ENCODE assay signal across 8 cellular contexts in genomic region chr4:38759077-38759789, GRCh38. TPM values are rescaled to one million over a fixed set of nuclear protein-coding genes. Genes with fewer than 3 reads are reported as not detected.
A peak's percentile ranks its signal among the peaks of the same experiment; 100 is the strongest.
DNase-seq lines count a peak whose midpoint lies in the region; ATAC-seq and TF ChIP-seq lines count a peak whose summit lies in the region.

No MANE protein-coding gene starts in this region.

- no peak for TF ChIP-seq POLR2A in erythroblast (IDR thresholded peaks at IDR 0.05; ENCODE audit: low read length)

- no peaks in the 10 kb centered on the region for H3K36me3 Mint-ChIP-seq in stimulated activated effector memory CD8-positive, alpha-beta T cell treated with anti-CD3 and anti-CD28 coated beads, Interleukin-12 subunit alpha, Interleukin-12 subunit beta, amount 100 ng/mL, for 72 hours
- no peaks in the 10 kb centered on the region for H3K36me3 Mint-ChIP-seq in Caco-2 (ENCODE audit: insufficient read depth, unreplicated experiment)

- H3K27ac Mint-ChIP-seq in stimulated activated effector memory CD8-positive, alpha-beta T cell treated with anti-CD3 and anti-CD28 coated beads, Interleukin-12 subunit alpha, Interleukin-12 subunit beta, amount 100 ng/mL, for 72 hours: no peak overlapping the region
- no peak overlapping the region for H3K27ac Mint-ChIP-seq in Caco-2 (ENCODE audit: unreplicated experiment)

- CTCF ChIA-PET in Caco-2 (lab: Charles Lee): interaction anchor here (0.5 to 3.1 kb wide), 12 partner anchors 16 to 608 kb away, joined by 3 to 42 read pairs (median 4); partner anchors contain the start of genes TLR1 and TLR10

- H3K27me3 ChIP-seq in Caco-2 (replicated peaks; ENCODE audit: control insufficient read depth, insufficient read depth, low read length): no peaks in the 10 kb centered on the region

- peak; percentile 74 for ATAC-seq in stimulated activated effector memory CD8-positive, alpha-beta T cell treated with anti-CD3 and anti-CD28 coated beads, Interleukin-12 subunit alpha, Interleukin-12 subunit beta, amount 100 ng/mL, for 72 hours

- H3K9me3 ChIP-seq in Caco-2: no peaks in the 10 kb centered on the region

- DNase-seq in NCI-H2196 (lab: John Stamatoyannopoulos, UW; ENCODE audit: unreplicated experiment): peak; percentile 27
- no peak for DNase-seq in NCI-H2196 treated with DMSO at 0.1 percent for 48 hours (lab: John Stamatoyannopoulos, UW; ENCODE audit: unreplicated experiment)
- DNase-seq in NOMO-1 treated with dmso at 0.1 percent for 144 hours (lab: John Stamatoyannopoulos, UW; ENCODE audit: unreplicated experiment): peak; percentile 15
- peak; percentile 63 for DNase-seq in activated T-cell treated with anti-CD3 and anti-CD28 coated beads for 4 hours
- DNase-seq in erythroblast (lab: John Stamatoyannopoulos, UW): peak; percentile 77 to 78
- DNase-seq in mucosa of gallbladder (ENCODE audit: low spot score): peak; percentile 71
- peak; percentile 15 to 81 for DNase-seq in stimulated activated effector memory CD8-positive, alpha-beta T cell treated with anti-CD3 and anti-CD28 coated beads, Interleukin-12 subunit alpha, Interleukin-12 subunit beta, amount 100 ng/mL, for 72 hours (ENCODE audit: low spot score in 2 of 2)
- no peak for DNase-seq in Caco-2

- no peaks in the 10 kb centered on the region for H3K4me1 Mint-ChIP-seq in stimulated activated effector memory CD8-positive, alpha-beta T cell treated with anti-CD3 and anti-CD28 coated beads, Interleukin-12 subunit alpha, Interleukin-12 subunit beta, amount 100 ng/mL, for 72 hours
- H3K4me1 Mint-ChIP-seq in Caco-2 (ENCODE audit: low read depth, unreplicated experiment): no peaks in the 10 kb centered on the region

- no peaks in the 10 kb centered on the region for H3K27me3 Mint-ChIP-seq in Caco-2 (ENCODE audit: insufficient read depth, unreplicated experiment)

- POLR2A ChIA-PET in Caco-2 (lab: Charles Lee): no interaction called here

- BruUV-seq in Caco-2 (replicated peaks; lab: Mats Ljungman, UMichigan): no TSS peak

- no peaks in the 10 kb centered on the region for H3K4me1 ChIP-seq in Caco-2

- H3K9me3 Mint-ChIP-seq in stimulated activated effector memory CD8-positive, alpha-beta T cell treated with anti-CD3 and anti-CD28 coated beads, Interleukin-12 subunit alpha, Interleukin-12 subunit beta, amount 100 ng/mL, for 72 hours: no peaks in the 10 kb centered on the region
- no peaks in the 10 kb centered on the region for H3K9me3 Mint-ChIP-seq in Caco-2 (ENCODE audit: unreplicated experiment)

- no peak overlapping the region for H3K4me3 Mint-ChIP-seq in stimulated activated effector memory CD8-positive, alpha-beta T cell treated with anti-CD3 and anti-CD28 coated beads, Interleukin-12 subunit alpha, Interleukin-12 subunit beta, amount 100 ng/mL, for 72 hours
- H3K4me3 Mint-ChIP-seq in Caco-2 (ENCODE audit: unreplicated experiment): no peak overlapping the region

- peak in 1 of 2 experiments; percentile 18 for TF ChIP-seq CTCF in Caco-2 (IDR thresholded peaks at IDR 0.05; ENCODE audit: insufficient read depth in 1 of 2, low read depth in 1 of 2, low read length in 1 of 2, severe bottlenecking in 1 of 2, unreplicated experiment in 1 of 2)

- no peak overlapping the region for H3K4me3 ChIP-seq in Caco-2 (ENCODE audit: low read depth, low read length)

- no peaks in the 10 kb centered on the region for H3K36me3 ChIP-seq in Caco-2 (ENCODE audit: control insufficient read depth, insufficient read depth, low read length)

- intact Hi-C loops in Caco-2 (cut with micrococcal nuclease; ENCODE audit: unreplicated experiment): loop anchor here (1.0 to 5.0 kb wide), 3 partner anchors 24 to 97 kb away; partner anchors contain the start of genes TLR1 and TLR6

RNA-seq across cellular contexts. Expression of gene TLR10, which starts 23.6 kb away (rescaled TPM):
- total RNA-seq in mucosa of gallbladder (0.98 TPM), Caco-2 (2022) (not detected in 2 replicates)

RNA-seq across cellular contexts. Expression of gene TLR1, which starts 45.4 kb away (rescaled TPM):
- total RNA-seq in mucosa of gallbladder: 16.6 TPM
- not detected in 2 replicates for total RNA-seq in Caco-2 (2022)

Comparison
In these comparisons a context has a peak if more than half of its experiments do, and no peak if none do; other contexts are left out.
1. DNase-seq: peak in NCI-H2196 (single experiment), NOMO-1 treated with dmso at 0.1 percent for 144 hours (single experiment), activated T-cell treated with anti-CD3 and anti-CD28 coated beads for 4 hours (single experiment), erythroblast (2 of 2), mucosa of gallbladder (single experiment) and stimulated activated effector memory CD8-positive, alpha-beta T cell treated with anti-CD3 and anti-CD28 coated beads, Interleukin-12 subunit alpha, Interleukin-12 subunit beta, amount 100 ng/mL, for 72 hours (2 of 2); none in NCI-H2196 treated with DMSO at 0.1 percent for 48 hours (single experiment) and Caco-2 (0 of 2).
2. RNA of gene TLR1, which starts 45.4 kb away (total RNA-seq): 16.6 TPM in mucosa of gallbladder (single experiment); not detected in Caco-2; every median in the first group is over 10 times any median in the second.